In the genomic region with DNA sequence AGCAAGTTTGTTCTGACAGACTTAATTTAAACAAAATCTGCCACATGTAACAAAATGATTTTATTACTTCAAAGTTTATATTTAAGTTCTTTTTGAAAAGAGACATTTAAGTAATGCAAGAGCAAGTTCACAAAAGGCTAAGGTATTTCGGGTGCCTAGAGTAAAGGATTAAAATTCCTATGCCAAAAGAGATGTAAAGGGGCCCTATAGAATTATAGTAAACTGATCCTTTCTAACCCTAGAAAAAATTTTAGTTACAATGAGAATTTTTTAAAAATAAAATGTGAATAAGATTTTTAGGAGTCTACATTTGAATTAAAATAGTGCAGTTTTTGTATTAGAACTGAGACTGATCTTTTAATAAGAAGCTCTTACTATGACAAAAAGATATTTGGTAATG, we compare ENCODE assay signal across 32 cellular contexts.
"Had no signal": no experiment of that assay in that cellular context is flagged by ENCODE, and none has a peak within 500 bp of the region (broad histone marks: within the 10 kb centered on the region; RNA-seq: fewer than 3 reads in every experiment).

No MANE protein-coding gene starts in this region.

- H3K4me3 ChIP-seq: ascending aorta, K562, PC-9, SJCRH30, SK-N-MC had no signal

- H3K27me3 Mint-ChIP-seq: activated CD4-positive, alpha-beta memory T cell treated with anti-CD3 and anti-CD28 coated beads, Interleukin-2, amount 10 ng/mL, durations not matched to agents 7 days and 5 days; activated naive CD8-positive, alpha-beta T cell treated with anti-CD3 and anti-CD28 coated beads for 36 hours had no signal

- H3K4me2 ChIP-seq: PC-9 had no signal

- H3K4me1 ChIP-seq: ascending aorta had no signal

- H3K4me3 Mint-ChIP-seq: activated CD4-positive, alpha-beta memory T cell treated with anti-CD3 and anti-CD28 coated beads, Interleukin-2, amount 10 ng/mL, durations not matched to agents 7 days and 5 days; activated CD8-positive, alpha-beta memory T cell treated with anti-CD3 and anti-CD28 coated beads, Interleukin-2, amount 10 ng/mL, durations not matched to agents 7 days and 5 days; activated naive CD8-positive, alpha-beta T cell treated with anti-CD3 and anti-CD28 coated beads for 36 hours had no signal

- H3K27ac Mint-ChIP-seq: activated CD4-positive, alpha-beta memory T cell treated with anti-CD3 and anti-CD28 coated beads, Interleukin-2, amount 10 ng/mL, durations not matched to agents 7 days and 5 days; activated CD8-positive, alpha-beta memory T cell treated with anti-CD3 and anti-CD28 coated beads, Interleukin-2, amount 10 ng/mL, durations not matched to agents 7 days and 5 days; activated naive CD8-positive, alpha-beta T cell treated with anti-CD3 and anti-CD28 coated beads for 36 hours had no signal

- H3K9me3 ChIP-seq: ascending aorta, SJCRH30 had no signal

- H3K36me3 ChIP-seq: ascending aorta had no signal

- ATAC-seq: activated CD8-positive, alpha-beta memory T cell treated with anti-CD3 and anti-CD28 coated beads, Interleukin-2, amount 10 ng/mL, durations not matched to agents 7 days and 5 days; K562 had no signal

- H3K27ac ChIP-seq: ascending aorta, PC-9, RWPE1, SJCRH30, SK-N-MC, WERI-Rb-1 had no signal

- H3K27me3 ChIP-seq: ascending aorta, SJCRH30 had no signal

- H3K36me3 Mint-ChIP-seq: activated naive CD8-positive, alpha-beta T cell treated with anti-CD3 and anti-CD28 coated beads for 36 hours had no signal

- H2AFZ ChIP-seq: PC-9 had no signal

- DNase-seq: activated CD4-positive, alpha-beta memory T cell treated with anti-CD3 and anti-CD28 coated beads, Interleukin-2, amount 10 ng/mL, durations not matched to agents 7 days and 5 days; activated CD4-positive, alpha-beta T cell treated with anti-CD3 and anti-CD28 coated beads for 1 hour; activated CD4-positive, alpha-beta T cell treated with anti-CD3 and anti-CD28 coated beads for 48 hours; activated CD4-positive, CD25-positive, alpha-beta regulatory T cell; activated CD8-positive, alpha-beta memory T cell treated with anti-CD3 and anti-CD28 coated beads for 24 hours; activated CD8-positive, alpha-beta memory T cell treated with anti-CD3 and anti-CD28 coated beads, Interleukin-2, amount 10 ng/mL, durations not matched to agents 7 days and 5 days; activated CD8-positive, alpha-beta memory T cell treated with anti-CD3 and anti-CD28 coated beads, Interleukin-2, amount 50 U/mL, for 48 hours; activated effector memory CD4-positive, alpha-beta T cell treated with Interleukin-2 at 50 U/mL for 16 hours; activated naive CD4-positive, alpha-beta T cell treated with anti-CD3 and anti-CD28 coated beads, Interleukin-2, amount 50 U/mL, for 16 hours; activated naive CD8-positive, alpha-beta T cell treated with anti-CD3 and anti-CD28 coated beads for 36 hours; activated T-cell treated with anti-CD3 and anti-CD28 coated beads, Interleukin-2, amount 50 U/mL, for 48 hours; amygdala; NCI-H1092 treated with DMSO at 0.1 percent for 48 hours; NCI-H1417; NCI-H146; NCI-H187; NCI-H2029 treated with DMSO at 0.1 percent for 48 hours; NCI-H2107; NCI-H2171; NCI-H510A; NCI-H526; NCI-H748 treated with DMSO at 0.1 percent for 48 hours; NK-92 treated with Interleukin-12 subunit alpha and Interleukin-12 subunit beta, amount 100 ng/mL, for 24 hours; PC-9; SHP77; SJCRH30; T1000; WERI-Rb-1 had no signal

- H3K9me3 Mint-ChIP-seq: activated CD4-positive, alpha-beta memory T cell treated with anti-CD3 and anti-CD28 coated beads, Interleukin-2, amount 10 ng/mL, durations not matched to agents 7 days and 5 days; activated naive CD8-positive, alpha-beta T cell treated with anti-CD3 and anti-CD28 coated beads for 36 hours had no signal

- H3K4me1 Mint-ChIP-seq: activated CD4-positive, alpha-beta memory T cell treated with anti-CD3 and anti-CD28 coated beads, Interleukin-2, amount 10 ng/mL, durations not matched to agents 7 days and 5 days; activated CD8-positive, alpha-beta memory T cell treated with anti-CD3 and anti-CD28 coated beads, Interleukin-2, amount 10 ng/mL, durations not matched to agents 7 days and 5 days; activated naive CD8-positive, alpha-beta T cell treated with anti-CD3 and anti-CD28 coated beads for 36 hours had no signal
